In the genomic region with DNA sequence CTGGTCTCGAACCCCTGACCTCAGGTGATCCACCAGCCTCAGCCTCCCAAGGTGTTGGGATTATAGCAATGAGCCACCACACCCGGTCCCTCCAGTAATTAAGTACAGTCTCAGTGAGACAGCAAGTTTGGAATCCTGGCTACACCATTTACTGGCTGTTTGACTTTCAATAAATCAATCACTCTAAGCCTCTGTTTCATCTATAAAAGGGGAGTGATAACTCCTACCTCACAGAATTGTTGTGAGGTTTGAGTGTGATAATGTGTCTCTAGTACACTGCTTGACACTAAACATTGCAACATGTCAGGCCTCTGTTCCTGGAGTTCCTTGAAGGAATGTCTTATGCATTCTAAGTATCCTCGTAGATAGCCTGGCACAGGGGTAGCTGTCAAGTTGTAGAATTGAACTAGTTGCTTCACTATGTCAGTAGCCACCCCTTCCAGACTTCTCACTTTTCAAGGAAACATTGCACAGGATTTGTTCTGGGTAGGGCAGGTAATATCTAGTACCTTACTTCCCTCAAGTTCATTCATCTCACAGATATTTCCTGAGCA, we compare ENCODE assay signal across 10 cellular contexts. TPM values are rescaled to one million over a fixed set of nuclear protein-coding genes. Genes with fewer than 3 reads are reported as not detected.
DNase-seq lines count a peak whose midpoint lies in the region; ATAC-seq, FAIRE-seq and TF ChIP-seq lines count a peak whose summit lies in the region.
"Had no signal": no experiment of that assay in that cellular context is flagged by ENCODE, and none has a peak within 500 bp of the region (broad histone marks: within the 10 kb centered on the region; RNA-seq: fewer than 3 reads in every experiment).

No MANE protein-coding gene starts in this region.

- H3K9me3 ChIP-seq in Peyer's patch (no peaks in the 10 kb centered on the region), esophagus (ENCODE audit: control insufficient read depth in 2 of 2, insufficient read depth in 1 of 2, low read depth in 1 of 2, low read length in 1 of 2) (no peaks in the 10 kb centered on the region), sigmoid colon (no peaks in the 10 kb centered on the region), small intestine (ENCODE audit: control insufficient read depth, low read depth) (no peaks in the 10 kb centered on the region)

- no peak for TF ChIP-seq EP300 in sigmoid colon (IDR thresholded peaks at IDR 0.05)

- H3K27me3 ChIP-seq in Peyer's patch (no peaks in the 10 kb centered on the region), esophagus (ENCODE audit: control insufficient read depth in 1 of 2, insufficient read depth in 2 of 2, low read length in 2 of 2) (no peaks in the 10 kb centered on the region), sigmoid colon (no peaks in the 10 kb centered on the region), small intestine (ENCODE audit: control insufficient read depth in 2 of 2, insufficient read depth in 2 of 2, low read length in 2 of 2) (no peaks in the 10 kb centered on the region)

- no peak for ATAC-seq in GM18498 (IDR thresholded peaks at IDR 0.05; ENCODE audit: unreplicated experiment)

- FAIRE-seq in small intestine (lab: Jason Lieb, UNC): no peak

- peak overlapping the region in 3 of 4 donors; percentile 9 to 95 (median 90) for H3K27ac ChIP-seq in Peyer's patch
- H3K27ac ChIP-seq in esophagus (ENCODE audit: low read depth in 2 of 2, low read length in 1 of 2): peak overlapping the region; percentile 49 to 96
- peak overlapping the region; percentile 87 to 96 (median 95) for H3K27ac ChIP-seq in sigmoid colon
- H3K27ac ChIP-seq in small intestine (ENCODE audit: low read depth in 1 of 2, low read length in 1 of 2): peak overlapping the region in 1 of 2 donors; percentile 95
- H3K27ac ChIP-seq: VCaP had no signal

- WGBS in esophagus, 2 donors: 73 to 74% methylated on average over 3 of the region's 3 CpGs
- 22 to 68% methylated on average over 3 of the region's 3 CpGs for WGBS in sigmoid colon, 2 donors
- WGBS in small intestine, 3 donors: 52 to 72% (median 60%) methylated on average over 3 of the region's 3 CpGs

- DNase-seq in G401 (ENCODE audit: low spot score) (peak; percentile 16), Peyer's patch (no peak), sigmoid colon (no peak), small intestine (no peak), iPS-NIHi7 (ENCODE audit: extremely low spot score) (no peak)
- DNase-seq in stimulated activated CD4-positive, alpha-beta T cell treated with anti-CD3 and anti-CD28 coated beads, Interleukin-2, amount 100 ng/mL, for 48 hours: no peak
- DNase-seq: stimulated activated naive CD4-positive, alpha-beta T cell treated with Interleukin-2 at 50 U/mL for 16 hours had no signal

- in situ Hi-C loops in G401 (cut with HindIII; ENCODE audit: low sequenced_read_pairs): no loop called here

- peak overlapping the region in 1 of 4 donors; percentile 67 for H3K4me3 ChIP-seq in Peyer's patch
- H3K4me3 ChIP-seq in esophagus (ENCODE audit: low read depth in 1 of 2, low read length in 2 of 2): peak overlapping the region in 1 of 2 donors; percentile 81
- peak overlapping the region in 2 of 4 donors; percentile 68 to 70 for H3K4me3 ChIP-seq in sigmoid colon
- no peak overlapping the region for H3K4me3 ChIP-seq in small intestine (ENCODE audit: low read depth in 1 of 2, low read length in 2 of 2)

- H3K36me3 ChIP-seq in Peyer's patch: peaks cover 0 to 16% (median 0%) of the 10 kb centered on the region in 3 donors
- peaks cover 3 to 9% of the 10 kb centered on the region in 2 donors for H3K36me3 ChIP-seq in esophagus (ENCODE audit: control insufficient read depth in 2 of 2, insufficient read depth in 2 of 2, low read length in 1 of 2)
- peaks cover under 1 to 26% (median 7%) of the 10 kb centered on the region in 4 donors for H3K36me3 ChIP-seq in sigmoid colon
- H3K36me3 ChIP-seq in small intestine (ENCODE audit: control insufficient read depth in 2 of 2, insufficient read depth in 2 of 2, low read length in 2 of 2): peaks cover 0 to 3% of the 10 kb centered on the region in 2 donors

- TF ChIP-seq CTCF in Peyer's patch (IDR thresholded peaks at IDR 0.05) (no peak), sigmoid colon (IDR thresholded peaks at IDR 0.05) (no peak)

- TF ChIP-seq POLR2A in Peyer's patch (IDR thresholded peaks at IDR 0.05): no peak
- TF ChIP-seq POLR2A in sigmoid colon (IDR thresholded peaks at IDR 0.05): no peak

- peaks cover 0 to 27% (median 6%) of the 10 kb centered on the region in 4 donors for H3K4me1 ChIP-seq in Peyer's patch
- H3K4me1 ChIP-seq in esophagus (ENCODE audit: control insufficient read depth in 2 of 2, insufficient read depth in 2 of 2, low read length in 1 of 2): peaks cover 0 to 9% of the 10 kb centered on the region in 2 donors
- H3K4me1 ChIP-seq in sigmoid colon: peaks cover 7 to 43% (median 37%) of the 10 kb centered on the region in 4 donors
- peaks cover 0 to 11% of the 10 kb centered on the region in 2 donors for H3K4me1 ChIP-seq in small intestine (ENCODE audit: control insufficient read depth in 2 of 2, insufficient read depth in 1 of 2, low read depth in 1 of 2, low read length in 1 of 2)

- intact Hi-C loops in sigmoid colon (cut with DNase I): loop anchor here (5.0 kb wide), 1 partner anchor 36 kb away; a partner anchor contains a TSS

RNA-seq across cellular contexts. Expression of a gene that starts 12.4 kb away (rescaled TPM):
- 5.4 and 7.3 TPM in 2 replicates for total RNA-seq in G401 (2014; rRNA removed; shearing (Covaris generic))
- total RNA-seq in Peyer's patch (10 to 100 TPM in 3 of 4 donors, 1 to 10 TPM in 1; 5.8 to 20.7 (median 15.4) TPM), sigmoid colon (10 to 100 TPM; 11.8 to 44.0 (median 16.0) TPM)
- polyA plus RNA-seq in esophagus (10 to 100 TPM; 12.7 to 13.6 TPM), sigmoid colon (10 to 100 TPM in 1 of 3 donors, 1 to 10 TPM in 2; 5.4 to 17.6 (median 6.5) TPM), small intestine (10 to 100 TPM; 14.3 to 21.3 (median 15.2) TPM)

RNA-seq across cellular contexts. Expression of a gene that starts 19.3 kb away (rescaled TPM):
- total RNA-seq in G401 (2014; rRNA removed; shearing (Covaris generic)): 24.3 and 49.0 TPM in 2 replicates
- total RNA-seq in Peyer's patch (10 to 100 TPM; 34.7 to 63.7 (median 49.2) TPM), sigmoid colon (10 to 100 TPM; 25.1 to 45.3 (median 36.5) TPM)
- polyA plus RNA-seq in esophagus (10 to 100 TPM; 20.2 to 47.3 TPM), sigmoid colon (10 to 100 TPM; 11.6 to 56.4 (median 22.8) TPM), small intestine (10 to 100 TPM; 32.7 to 61.8 (median 49.7) TPM)

RNA-seq across cellular contexts. Expression of a gene that starts 30.4 kb away (rescaled TPM):
- 32.1 and 47.4 TPM in 2 replicates for total RNA-seq in G401 (2014; rRNA removed; shearing (Covaris generic))
- total RNA-seq in Peyer's patch (100 to 1,000 TPM in 2 of 4 donors, 10 to 100 TPM in 2; 44.7 to 125 (median 98.5) TPM), sigmoid colon (10 to 100 TPM; 21.4 to 33.2 (median 25.3) TPM)
- polyA plus RNA-seq in esophagus (10 to 100 TPM; 29.2 to 55.3 TPM), sigmoid colon (10 to 100 TPM in 2 of 3 donors, 1 to 10 TPM in 1; 7.2 to 45.9 (median 14.4) TPM), small intestine (10 to 100 TPM; 27.0 to 41.6 (median 33.8) TPM)

RNA-seq across cellular contexts. Expression of a gene that starts 34.4 kb away (rescaled TPM):
- total RNA-seq in G401 (2014; rRNA removed; shearing (Covaris generic)): 1.1 and 3.3 TPM in 2 replicates
- total RNA-seq in Peyer's patch (10 to 100 TPM in 3 of 4 donors, 1 to 10 TPM in 1; 7.4 to 25.5 (median 19.5) TPM), sigmoid colon (1 to 10 TPM; 1.2 to 5.5 (median 2.3) TPM)
- polyA plus RNA-seq in esophagus (1 to 10 TPM; 2.4 to 6.6 TPM), sigmoid colon (1 to 10 TPM in 2 of 3 donors, under 1 TPM in 1; 0.69 to 8.6 (median 1.2) TPM), small intestine (10 to 100 TPM in 1 of 3 donors, 1 to 10 TPM in 2; 4.0 to 11.9 (median 4.3) TPM)

RNA-seq across cellular contexts. Expression of a gene that starts 34.4 kb away (rescaled TPM):
- total RNA-seq in G401 (2014; rRNA removed; shearing (Covaris generic)): 125 and 126 TPM in 2 replicates
- 10 to 100 TPM; 33.2 to 45.2 (median 36.5) TPM for total RNA-seq in Peyer's patch
- 10 to 100 TPM; 43.6 to 51.4 TPM for polyA plus RNA-seq in esophagus
- total RNA-seq in sigmoid colon: 10 to 100 TPM; 15.5 to 29.8 (median 27.7) TPM
- 10 to 100 TPM; 51.7 to 69.7 (median 53.2) TPM for polyA plus RNA-seq in sigmoid colon
- 10 to 100 TPM; 44.9 to 72.2 (median 53.9) TPM for polyA plus RNA-seq in small intestine
